Comparison of ENCODE assay signal across 33 cellular contexts in the genomic region with DNA sequence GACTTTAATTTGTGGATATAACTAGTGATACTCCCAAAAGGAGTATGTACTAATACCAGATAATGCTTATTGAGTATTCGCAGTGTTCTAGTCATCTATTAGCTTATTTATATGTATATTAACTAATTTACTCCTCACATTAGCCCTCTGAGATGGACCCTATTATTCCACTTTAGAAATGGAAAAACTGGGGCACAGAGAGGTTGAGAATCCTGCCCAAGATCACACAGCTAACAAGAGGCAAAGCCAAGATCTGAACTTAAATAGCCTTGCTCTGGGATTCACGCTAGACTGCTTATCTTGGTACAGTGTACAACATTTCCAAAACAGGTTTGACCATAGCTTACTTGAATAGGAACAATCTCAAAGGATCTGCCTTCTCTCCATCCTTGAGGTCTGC. TPM values are rescaled to one million over a fixed set of nuclear protein-coding genes. Genes with fewer than 3 reads are reported as not detected.
"Had no signal": no experiment of that assay in that cellular context is flagged by ENCODE, and none has a peak within 500 bp of the region (broad histone marks: within the 10 kb centered on the region; RNA-seq: fewer than 3 reads in every experiment).

No MANE protein-coding gene starts in this region.

- H3K27me3 ChIP-seq: colonic mucosa had no signal

- ATAC-seq: effector memory CD8-positive, alpha-beta T cell; esophagus mucosa; gastrocnemius medialis; heart right ventricle; left cardiac atrium; left lung; left ventricle myocardium superior; lower lobe of right lung; mucosa of descending colon had no signal

- H3K4me1 ChIP-seq: colonic mucosa, gastrocnemius medialis, heart right ventricle, left lung, lower lobe of right lung had no signal

- H3K4me3 ChIP-seq: colonic mucosa, esophagus squamous epithelium, gastrocnemius medialis, heart right ventricle, left lung, lower lobe of right lung, mucosa of descending colon had no signal

- H3K36me3 ChIP-seq: colonic mucosa, esophagus squamous epithelium, gastrocnemius medialis, heart right ventricle, left lung, lower lobe of right lung had no signal

- FAIRE-seq: endometrium, islet of Langerhans had no signal

- DNase-seq: cortex of kidney; effector CD8-positive, alpha-beta T cell; effector memory CD8-positive, alpha-beta T cell; erythroblast; esophagus squamous epithelium; foreskin fibroblast; foreskin melanocyte; gastrocnemius medialis; glutamatergic neuron; heart right ventricle; hippocampal formation; left cardiac atrium; left lung; left ventricle myocardium superior; lower lobe of right lung; mesenchymal stem cell; mucosa of descending colon; naive B cell had no signal

- H3K27ac ChIP-seq: colonic mucosa, epithelial cell of prostate, gastrocnemius medialis, heart right ventricle, left lung, lower lobe of right lung had no signal

- H3K9me3 ChIP-seq: colonic mucosa, esophagus squamous epithelium, gastrocnemius medialis, heart right ventricle, left lung, lower lobe of right lung, mucosa of descending colon had no signal

RNA-seq across cellular contexts. Expression of gene SPO11, which starts 8.5 kb away (rescaled TPM):
- total RNA-seq: colonic mucosa, dermis microvascular lymphatic vessel endothelial cell, endodermal cell, esophagus mucosa, esophagus squamous epithelium, gastrocnemius medialis, glomerular endothelial cell, heart right ventricle, kidney epithelial cell, left cardiac atrium, left lung, left ventricle myocardium superior, lower leg skin, lower lobe of right lung, lung microvascular endothelial cell, mesenteric fat pad, mesothelial cell of epicardium, mucosa of descending colon, myocyte had no signal
- polyA plus RNA-seq: heart right ventricle, keratinocyte had no signal

RNA-seq across cellular contexts. Expression of gene BMP7, which starts 54.7 kb away (rescaled TPM):
- total RNA-seq: dermis microvascular lymphatic vessel endothelial cell, glomerular endothelial cell, lung microvascular endothelial cell, myocyte had no signal
